Comparison of ENCODE assay signal across 13 cellular contexts in the genomic region with DNA sequence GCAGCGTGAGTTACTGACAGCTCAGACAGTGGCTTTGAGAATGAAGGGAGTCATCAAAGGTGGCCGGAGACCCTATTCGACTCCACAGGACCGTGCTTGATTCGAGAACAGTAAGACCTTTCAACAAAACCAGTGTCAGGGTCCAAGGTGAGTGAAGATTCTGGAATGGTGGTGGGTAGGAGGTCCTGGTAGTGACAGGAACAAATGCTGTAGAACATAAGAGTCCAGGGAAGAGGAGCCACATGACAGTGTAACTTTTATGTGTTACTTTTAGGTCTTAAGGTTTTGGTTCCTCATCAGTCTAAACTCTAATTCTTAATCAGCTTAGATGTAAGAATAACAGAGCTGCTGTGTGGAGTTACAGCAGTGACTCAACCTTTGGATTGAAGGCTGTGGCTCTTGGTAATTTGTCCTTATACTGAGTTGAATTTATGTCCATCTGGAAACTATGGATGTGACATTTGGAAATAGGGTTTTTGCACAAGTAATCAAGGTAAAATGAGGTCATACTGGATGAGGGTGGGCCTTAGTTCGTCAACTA. TPM values are rescaled to one million over a fixed set of nuclear protein-coding genes. Genes with fewer than 3 reads are reported as not detected.
A peak's percentile ranks its signal among the peaks of the same experiment; 100 is the strongest.
DNase-seq lines count a peak whose midpoint lies in the region; ATAC-seq and TF ChIP-seq lines count a peak whose summit lies in the region.
"Had no signal": no experiment of that assay in that cellular context is flagged by ENCODE, and none has a peak within 500 bp of the region (broad histone marks: within the 10 kb centered on the region; RNA-seq: fewer than 3 reads in every experiment).

No MANE protein-coding gene starts in this region.

- no peak overlapping the region for H3K4me2 ChIP-seq in GM23248 (ENCODE audit: unreplicated experiment)

- peaks cover 86% of the 10 kb centered on the region for H3K79me2 ChIP-seq in GM23248 (ENCODE audit: insufficient read depth)

- peaks cover 11% of the 10 kb centered on the region; the same call in 1 of the 2 replicates for H3F3A ChIP-seq in GM23248 (ENCODE audit: insufficient read depth)

- peaks cover 37% of the 10 kb centered on the region for H3K36me3 Mint-ChIP-seq in activated naive CD8-positive, alpha-beta T cell treated with anti-CD3 and anti-CD28 coated beads for 36 hours
- H3K36me3 Mint-ChIP-seq in natural killer cell, result no peaks in the 10 kb centered on the region

- 90 to 93% methylated on average over 6 of the region's 6 CpGs for WGBS in GM23248 (ENCODE audit: low coverage in 1 of 2, low lambda C conversion rate in 2 of 2, missing lambda C conversion rate in 2 of 2), 2 experiments

- H3K9me3 ChIP-seq in GM23248 (ENCODE audit: low read depth), result no peaks in the 10 kb centered on the region

- no peaks in the 10 kb centered on the region for H3K9me2 ChIP-seq in GM23248 (ENCODE audit: insufficient read depth)

- no peaks in the 10 kb centered on the region for H3K27me3 Mint-ChIP-seq in activated naive CD8-positive, alpha-beta T cell treated with anti-CD3 and anti-CD28 coated beads for 36 hours
- H3K27me3 Mint-ChIP-seq in natural killer cell (ENCODE audit: low read depth in 2 of 2), result no peaks in the 10 kb centered on the region

- peak overlapping the region; percentile 97 for H3K4me3 ChIP-seq in GM23248

- DNase-seq in CD1c-positive myeloid dendritic cell (ENCODE audit: extremely low spot score), result peak; percentile 70
- DNase-seq in GM23248, result peak; percentile 33
- DNase-seq in activated naive CD8-positive, alpha-beta T cell treated with anti-CD3 and anti-CD28 coated beads for 36 hours, result no peak
- DNase-seq in natural killer cell, result no peak
- no peak for DNase-seq in activated CD4-positive, CD25-positive, alpha-beta regulatory T cell (lab: John Stamatoyannopoulos, UW)
- no peak for DNase-seq in NK-92 (lab: John Stamatoyannopoulos, UW; ENCODE audit: unreplicated experiment)
- no peak for DNase-seq in kidney tubule cell (ENCODE audit: low spot score)
- DNase-seq: brain microvascular endothelial cell; DMS79; foreskin melanocyte; stimulated activated CD4-positive, alpha-beta T cell treated with anti-CD3 and anti-CD28 coated beads, Interleukin-1b, Interleukin-23, amount 100 ng/mL, for 48 hours had no signal

- H3K4me3 Mint-ChIP-seq in activated naive CD8-positive, alpha-beta T cell treated with anti-CD3 and anti-CD28 coated beads for 36 hours, result peak overlapping the region; percentile 100
- peak overlapping the region; percentile 99 for H3K4me3 Mint-ChIP-seq in natural killer cell

- peak overlapping the region; percentile 100 for H3K27ac Mint-ChIP-seq in activated naive CD8-positive, alpha-beta T cell treated with anti-CD3 and anti-CD28 coated beads for 36 hours
- H3K27ac Mint-ChIP-seq in natural killer cell, result peak overlapping the region; percentile 99 to 100

- H3K27me3 ChIP-seq in GM23248 (replicated peaks; ENCODE audit: insufficient read depth), result no peaks in the 10 kb centered on the region
- H3K27me3 ChIP-seq: brain microvascular endothelial cell had no signal

- in situ Hi-C loops in GM23248 (cut with MboI), result no loop called here

- no peak overlapping the region for H2AFZ ChIP-seq in GM23248

- TF ChIP-seq CTCF in natural killer cell (IDR thresholded peaks at IDR 0.05), result no peak

- ATAC-seq in natural killer cell (no peak), GM19023 (IDR thresholded peaks at IDR 0.05; ENCODE audit: unreplicated experiment) (no peak)

- H3K4me1 ChIP-seq in GM23248 (ENCODE audit: insufficient read depth), result peaks cover 20% of the 10 kb centered on the region

- H3K4me1 Mint-ChIP-seq in activated naive CD8-positive, alpha-beta T cell treated with anti-CD3 and anti-CD28 coated beads for 36 hours, result peaks cover 56% of the 10 kb centered on the region
- H3K4me1 Mint-ChIP-seq in natural killer cell, result peaks cover 60 to 74% of the 10 kb centered on the region in 2 donors

- peak overlapping the region; percentile 96; the same call in 1 of the 2 replicates for H3K9ac ChIP-seq in GM23248

- no peaks in the 10 kb centered on the region for H3K9me3 Mint-ChIP-seq in activated naive CD8-positive, alpha-beta T cell treated with anti-CD3 and anti-CD28 coated beads for 36 hours
- H3K9me3 Mint-ChIP-seq in natural killer cell, result no peaks in the 10 kb centered on the region

- H3K36me3 ChIP-seq in GM23248 (ENCODE audit: low read depth), result no peaks in the 10 kb centered on the region
- H3K36me3 ChIP-seq: brain microvascular endothelial cell had no signal

- intact Hi-C loops in natural killer cell (cut with micrococcal nuclease), result no loop called here

- H3K27ac ChIP-seq in GM23248, result no peak overlapping the region
- H3K27ac ChIP-seq: brain microvascular endothelial cell, VCaP had no signal

- H4K20me1 ChIP-seq in GM23248 (ENCODE audit: insufficient read depth), result no peaks in the 10 kb centered on the region

RNA-seq across cellular contexts. Expression of gene TBC1D22A, which starts 1.8 kb away (rescaled TPM):
- total RNA-seq in GM23248 (2014; rRNA removed; shearing (Covaris generic)), result 12.3 and 13.3 TPM in 2 replicates
- polyA plus RNA-seq in GM23248 (2016; fragmentation: Nextera tagmentation; extraction: Ambion mirVana), result 16.9 and 17.9 TPM in 2 replicates
- total RNA-seq in activated naive CD8-positive, alpha-beta T cell treated with anti-CD3 and anti-CD28 coated beads for 36 hours, result 10 to 100 TPM; 42.1 to 42.4 TPM
- 10 to 100 TPM; 47.4 to 53.7 (median 53.2) TPM for total RNA-seq in natural killer cell

RNA-seq across cellular contexts. Expression of gene CERK, which starts 26.2 kb away (rescaled TPM):
- total RNA-seq in GM23248 (2014; rRNA removed; shearing (Covaris generic)), result 45.1 and 45.4 TPM in 2 replicates
- 24.3 and 25.3 TPM in 2 replicates for polyA plus RNA-seq in GM23248 (2016; fragmentation: Nextera tagmentation; extraction: Ambion mirVana)
- 10 to 100 TPM; 38.1 to 41.3 TPM for total RNA-seq in activated naive CD8-positive, alpha-beta T cell treated with anti-CD3 and anti-CD28 coated beads for 36 hours
- 10 to 100 TPM; 50.0 to 71.2 (median 55.6) TPM for total RNA-seq in natural killer cell

Comparison
In these comparisons a context has a peak if more than half of its experiments do, and no peak if none do; other contexts are left out.
1. DNase-seq: peak in CD1c-positive myeloid dendritic cell (single experiment) and GM23248 (single experiment); none in activated naive CD8-positive, alpha-beta T cell treated with anti-CD3 and anti-CD28 coated beads for 36 hours (single experiment), natural killer cell (single experiment), activated CD4-positive, CD25-positive, alpha-beta regulatory T cell (0 of 4), NK-92 (single experiment) and kidney tubule cell (single experiment).